ENCODE assay signal across 8 cellular contexts in genomic region chr5:10607023-10607665, GRCh38. TPM values are rescaled to one million over a fixed set of nuclear protein-coding genes. Genes with fewer than 3 reads are reported as not detected.
A peak's percentile ranks its signal among the peaks of the same experiment; 100 is the strongest.
DNase-seq lines count a peak whose midpoint lies in the region; ATAC-seq and TF ChIP-seq lines count a peak whose summit lies in the region.

No MANE protein-coding gene starts in this region.

- H3K9me3 Mint-ChIP-seq in WTC11, result no peaks in the 10 kb centered on the region

- peak; percentile 85 for ATAC-seq in WTC11

- DNase-seq in NCI-H1417 (lab: John Stamatoyannopoulos, UW), result peak; percentile 34 to 96 (median 70)
- DNase-seq in NCI-H1417 treated with DMSO at 0.1 percent for 48 hours (lab: John Stamatoyannopoulos, UW), result no peak
- peak; percentile 80 for DNase-seq in MV-4-11 (lab: John Stamatoyannopoulos, UW)
- DNase-seq in WTC11 (ENCODE audit: low spot score), result peak; percentile 42
- DNase-seq in kidney glomerular epithelial cell (lab: John Stamatoyannopoulos, UW), result peak; percentile 72
- no peak for DNase-seq in SW480 (ENCODE audit: low spot score)
- no peak for DNase-seq in trophoblast cell

- no peak overlapping the region for H3K18ac ChIP-seq in trophoblast cell (ENCODE audit: low read length)

- H3K4me3 ChIP-seq in HEK293 (ENCODE audit: low read depth, low read length) (no peak overlapping the region), trophoblast cell (ENCODE audit: low read depth, low read length) (no peak overlapping the region)

- H3K23ac ChIP-seq in trophoblast cell (ENCODE audit: low read length), result no peak overlapping the region

- no peak overlapping the region for H2BK120ac ChIP-seq in trophoblast cell (ENCODE audit: insufficient read depth, low read length, poor library complexity)

- peaks cover 30% of the 10 kb centered on the region for H3K4me1 Mint-ChIP-seq in WTC11

- no peaks in the 10 kb centered on the region for H3K79me1 ChIP-seq in trophoblast cell (ENCODE audit: low read length)

- H2AFZ ChIP-seq in trophoblast cell (ENCODE audit: insufficient read depth, low read length, poor library complexity), result no peak overlapping the region

- H3K27ac ChIP-seq in HEK293 (ENCODE audit: extremely low read depth, low read depth, low read length) (peak overlapping the region; percentile 54), trophoblast cell (ENCODE audit: low read depth, low read length) (no peak overlapping the region)

- H2BK12ac ChIP-seq in trophoblast cell (ENCODE audit: low read length), result no peak overlapping the region

- H3K36me3 ChIP-seq in HEK293 (ENCODE audit: control insufficient read depth in 2 of 2, insufficient read depth in 1 of 2, low read length in 2 of 2) (no peaks in the 10 kb centered on the region), trophoblast cell (ENCODE audit: control insufficient read depth in 1 of 2, insufficient read depth in 2 of 2, low read length in 2 of 2) (peaks cover 0 to under 1% of the 10 kb centered on the region in 2 experiments)

- no peak overlapping the region for H3K9ac ChIP-seq in trophoblast cell (ENCODE audit: low read length)

- H3K27me3 ChIP-seq in trophoblast cell (ENCODE audit: insufficient read depth, low read length), result no peaks in the 10 kb centered on the region

- H3K27ac Mint-ChIP-seq in WTC11, result peak overlapping the region; percentile 89

- TF ChIP-seq CTCF in HEK293 (tag by site-specific recombination; IDR thresholded peaks at IDR 0.05) (no peak), WTC11 (IDR thresholded peaks at IDR 0.05) (no peak)

- no peak overlapping the region for H3K4ac ChIP-seq in trophoblast cell (ENCODE audit: low read depth, low read length)

- no peak overlapping the region for H4K8ac ChIP-seq in trophoblast cell (ENCODE audit: low read depth, low read length)

- no peaks in the 10 kb centered on the region for H3K36me3 Mint-ChIP-seq in WTC11

- no peak overlapping the region for H2AK5ac ChIP-seq in trophoblast cell (ENCODE audit: low read length)

- H3K27me3 Mint-ChIP-seq in WTC11 (ENCODE audit: low read depth), result no peaks in the 10 kb centered on the region

- H3K79me2 ChIP-seq in trophoblast cell (ENCODE audit: control insufficient read depth, insufficient read depth, low read length, poor library complexity), result no peaks in the 10 kb centered on the region

- H4K91ac ChIP-seq in trophoblast cell (ENCODE audit: low read depth, low read length), result no peak overlapping the region

- no peak overlapping the region for H4K12ac ChIP-seq in trophoblast cell (ENCODE audit: low read depth, low read length)

- H2BK5ac ChIP-seq in trophoblast cell (ENCODE audit: low read depth, low read length, poor library complexity), result no peak overlapping the region

- no peak overlapping the region for H3K14ac ChIP-seq in trophoblast cell (ENCODE audit: low read length)

- H3K4me1 ChIP-seq in HEK293 (ENCODE audit: control insufficient read depth, insufficient read depth, low read length) (peaks cover 12% of the 10 kb centered on the region), trophoblast cell (ENCODE audit: control insufficient read depth in 1 of 2, insufficient read depth in 2 of 2, low read length in 2 of 2) (peaks cover 0 to under 1% of the 10 kb centered on the region in 2 experiments)

- no peaks in the 10 kb centered on the region for H3K9me3 ChIP-seq in HEK293 (ENCODE audit: control insufficient read depth, insufficient read depth, low read depth, low read length)
- H3K9me3 ChIP-seq in trophoblast cell (ENCODE audit: insufficient read depth, low read depth, low read length), result no peaks in the 10 kb centered on the region

- H3K4me3 Mint-ChIP-seq in WTC11, result no peak overlapping the region

- WGBS in trophoblast cell (ENCODE audit: extremely low coverage, insufficient coverage, insufficient read length), result no CpG with 5 or more reads among the region's 13 CpGs

- no peak overlapping the region for H3K4me2 ChIP-seq in trophoblast cell (ENCODE audit: low read length)

- CTCF ChIA-PET in HEK293 (lab: Yijun Ruan, JAX) (interaction anchor here (0.6 to 3.2 kb wide), 7 partner anchors 20 to 216 kb away, joined by 3 to 34 read pairs (median 5); no protein-coding TSS in a partner anchor), WTC11 (lab: Charles Lee) (interaction anchor here (0.6 to 3.0 kb wide), 20 partner anchors 13 to 154 kb away, joined by 3 to 32 read pairs (median 4); no protein-coding TSS in a partner anchor)

- POLR2A ChIA-PET in HEK293 (lab: Yijun Ruan, JAX), result interaction anchor here (0.7 to 1.6 kb wide), 6 partner anchors 10 to 88 kb away, joined by 3 to 9 read pairs (median 4); partner anchors contain the start of gene ANKRD33B
- POLR2A ChIA-PET in WTC11 (lab: Charles Lee), result no interaction called here

TF ChIP-seq in HEK293, 187 proteins besides CTCF, POLR2A, EP300 and RAD21 (continues in another document):
- TF ChIP-seq ZNF19 (tag by site-specific recombination; IDR thresholded peaks at IDR 0.05; ENCODE audit: low read depth) (no peak), ZNF138 (tag by site-specific recombination; IDR thresholded peaks at IDR 0.05; ENCODE audit: borderline replicate concordance) (no peak), OVOL3 (tag by site-specific recombination; IDR thresholded peaks at IDR 0.05) (peak; percentile 84), TCF7L2 (IDR thresholded peaks at IDR 0.05; ENCODE audit: borderline replicate concordance, low read depth, low read length) (peak; percentile 56; the same call in 1 of the 2 replicates), ZNF132 (tag by site-specific recombination; IDR thresholded peaks at IDR 0.05; ENCODE audit: borderline replicate concordance) (no peak), ZNF248 (tag by site-specific recombination; IDR thresholded peaks at IDR 0.05) (no peak), GLI2 (tag by site-specific recombination; IDR thresholded peaks at IDR 0.05; ENCODE audit: borderline replicate concordance, low read depth) (peak; percentile 83), ZNF629 (tag by site-specific recombination; IDR thresholded peaks at IDR 0.05) (peak; percentile 93), ZNF24 (tag by site-specific recombination; IDR thresholded peaks at IDR 0.05) (peak; percentile 95), ZNF23 (tag by site-specific recombination; IDR thresholded peaks at IDR 0.05; ENCODE audit: borderline replicate concordance) (no peak), ZNF513 (tag by site-specific recombination; IDR thresholded peaks at IDR 0.05) (0 out of 2 replicates have a peak, but pooled peaks have one; percentile 52), ZNF157 (tag by site-specific recombination; IDR thresholded peaks at IDR 0.05) (no peak), ZNF114 (tag by site-specific recombination; IDR thresholded peaks at IDR 0.05) (no peak), RBAK (tag by site-specific recombination; IDR thresholded peaks at IDR 0.05) (no peak), ZXDB (tag by site-specific recombination; IDR thresholded peaks at IDR 0.05) (peak; percentile 91)

TF ChIP-seq in WTC11, 78 proteins besides CTCF, POLR2A, EP300 and RAD21:
- TF ChIP-seq MLX (CRISPR knock-in tag; IDR thresholded peaks at IDR 0.05), result no peak
- TF ChIP-seq NFYB (CRISPR knock-in tag; conservative IDR thresholded peaks at IDR 0.05; ENCODE audit: low read depth), result no peak

RNA-seq across cellular contexts. Expression of gene ANKRD33B, which starts 43.3 kb away (rescaled TPM):
- total RNA-seq in WTC11 (2021), result 5.4 to 9.2 TPM (median 5.9 TPM) in 3 replicates
- polyA plus RNA-seq in trophoblast cell (2013), result 11.4 and 11.6 TPM in 2 replicates

Comparison
In these comparisons a context has a peak if more than half of its experiments do, and no peak if none do; other contexts are left out.
1. DNase-seq: peak in NCI-H1417 (3 of 3), MV-4-11 (single experiment), WTC11 (single experiment) and kidney glomerular epithelial cell (single experiment); none in NCI-H1417 treated with DMSO at 0.1 percent for 48 hours (single experiment), SW480 (single experiment) and trophoblast cell (0 of 2).